In the genomic region with DNA sequence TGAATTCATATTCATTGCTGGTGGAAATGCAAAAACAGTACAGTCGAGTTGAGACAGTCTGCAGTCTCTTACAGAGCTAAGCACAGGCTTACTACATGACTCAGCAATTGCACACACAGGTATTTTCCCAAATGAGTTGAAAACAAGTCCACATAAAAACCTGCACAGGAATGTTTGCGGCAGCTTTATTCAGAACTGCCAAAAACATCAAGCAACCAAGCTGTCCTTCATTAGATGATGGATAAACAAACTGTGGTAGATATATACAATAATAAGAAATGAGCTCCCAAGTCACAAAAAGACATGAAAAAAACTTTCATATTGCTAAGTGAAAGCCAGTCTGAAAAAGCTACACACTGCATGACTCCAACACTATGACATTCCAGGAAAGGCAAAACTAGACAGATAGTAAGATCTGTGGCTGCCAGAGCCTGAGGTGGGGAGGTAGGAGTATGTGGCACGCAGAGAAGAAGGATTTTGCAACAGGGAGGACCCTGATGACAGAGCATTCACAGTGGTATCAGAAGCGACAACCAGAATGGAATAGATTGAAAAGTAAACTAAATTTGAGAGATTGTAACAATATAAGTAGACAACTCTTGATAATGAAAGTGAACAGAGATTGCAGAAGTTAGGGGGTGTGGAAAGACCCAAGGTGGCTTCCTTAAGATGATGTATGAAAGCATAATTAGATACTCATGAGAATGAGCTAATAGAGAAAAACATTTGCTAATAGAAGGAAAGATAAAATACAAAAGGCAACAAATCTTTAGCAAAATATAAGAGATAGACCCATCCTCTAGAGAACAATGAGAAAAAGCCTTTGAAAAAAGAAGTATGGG, we compare ENCODE assay signal across 1 cellular context.
A peak's percentile ranks its signal among the peaks of the same experiment; 100 is the strongest.
TF ChIP-seq lines count a peak whose summit lies in the region.

No MANE protein-coding gene starts in this region.

TF ChIP-seq in K562, 482 proteins besides CTCF, POLR2A, EP300 and RAD21 (continued from another document):
- TF ChIP-seq, protein P1, sequence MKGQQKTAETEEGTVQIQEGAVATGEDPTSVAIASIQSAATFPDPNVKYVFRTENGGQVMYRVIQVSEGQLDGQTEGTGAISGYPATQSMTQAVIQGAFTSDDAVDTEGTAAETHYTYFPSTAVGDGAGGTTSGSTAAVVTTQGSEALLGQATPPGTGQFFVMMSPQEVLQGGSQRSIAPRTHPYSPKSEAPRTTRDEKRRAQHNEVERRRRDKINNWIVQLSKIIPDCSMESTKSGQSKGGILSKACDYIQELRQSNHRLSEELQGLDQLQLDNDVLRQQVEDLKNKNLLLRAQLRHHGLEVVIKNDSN (CRISPR knock-in tag; IDR thresholded peaks at IDR 0.05), result no peak
- TF ChIP-seq SRSF7 (optimal IDR thresholded peaks at IDR 0.05; ENCODE audit: low read depth, low read length) (no peak), CBX5 (IDR thresholded peaks at IDR 0.05; ENCODE audit: borderline replicate concordance, low read depth) (no peak), MAFG (tag; conservative IDR thresholded peaks at IDR 0.05) (peak; percentile 82), FOXA1 (IDR thresholded peaks at IDR 0.05; ENCODE audit: borderline replicate concordance) (no peak), DMBX1 (CRISPR knock-in tag; IDR thresholded peaks at IDR 0.05; ENCODE audit: borderline replicate concordance) (no peak), NFE2 (IDR thresholded peaks at IDR 0.05; ENCODE audit: low read depth) (peak; percentile 82), FIP1L1 (IDR thresholded peaks at IDR 0.05; ENCODE audit: low read depth, low read length, poor library complexity, severe bottlenecking) (no peak), POLR2AphosphoS2 (IDR thresholded peaks at IDR 0.05; ENCODE audit: low read length) (no peak), LCOR (CRISPR knock-in tag; IDR thresholded peaks at IDR 0.05) (no peak), ZNF583 (CRISPR knock-in tag; IDR thresholded peaks at IDR 0.05) (no peak), PTBP1 (IDR thresholded peaks at IDR 0.05; ENCODE audit: low read depth, low read length) (no peak), CEBPB (tag; IDR thresholded peaks at IDR 0.05) (0 out of 2 replicates have a peak, but pooled peaks have one; percentile 22), ZNF766 (CRISPR knock-in tag; conservative IDR thresholded peaks at IDR 0.05) (no peak), ZNF644 (tag; IDR thresholded peaks at IDR 0.05; ENCODE audit: low read depth) (no peak), MAFK (IDR thresholded peaks at IDR 0.05; ENCODE audit: low read length) (peak; percentile 73), C11orf30 (IDR thresholded peaks at IDR 0.05; ENCODE audit: low read depth) (peak; percentile 86), ZFPM2 (CRISPR knock-in tag; IDR thresholded peaks at IDR 0.05) (no peak), POLR2G (IDR thresholded peaks at IDR 0.05; ENCODE audit: low read depth, low read length) (no peak), FOXP1 (CRISPR knock-in tag; IDR thresholded peaks at IDR 0.05) (no peak), ZFX (CRISPR knock-in tag; IDR thresholded peaks at IDR 0.05) (no peak)
- TF ChIP-seq, protein P2, sequence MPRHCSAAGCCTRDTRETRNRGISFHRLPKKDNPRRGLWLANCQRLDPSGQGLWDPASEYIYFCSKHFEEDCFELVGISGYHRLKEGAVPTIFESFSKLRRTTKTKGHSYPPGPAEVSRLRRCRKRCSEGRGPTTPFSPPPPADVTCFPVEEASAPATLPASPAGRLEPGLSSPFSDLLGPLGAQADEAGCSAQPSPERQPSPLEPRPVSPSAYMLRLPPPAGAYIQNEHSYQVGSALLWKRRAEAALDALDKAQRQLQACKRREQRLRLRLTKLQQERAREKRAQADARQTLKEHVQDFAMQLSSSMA (CRISPR knock-in tag; IDR thresholded peaks at IDR 0.05), result no peak
- TF ChIP-seq, protein P3, sequence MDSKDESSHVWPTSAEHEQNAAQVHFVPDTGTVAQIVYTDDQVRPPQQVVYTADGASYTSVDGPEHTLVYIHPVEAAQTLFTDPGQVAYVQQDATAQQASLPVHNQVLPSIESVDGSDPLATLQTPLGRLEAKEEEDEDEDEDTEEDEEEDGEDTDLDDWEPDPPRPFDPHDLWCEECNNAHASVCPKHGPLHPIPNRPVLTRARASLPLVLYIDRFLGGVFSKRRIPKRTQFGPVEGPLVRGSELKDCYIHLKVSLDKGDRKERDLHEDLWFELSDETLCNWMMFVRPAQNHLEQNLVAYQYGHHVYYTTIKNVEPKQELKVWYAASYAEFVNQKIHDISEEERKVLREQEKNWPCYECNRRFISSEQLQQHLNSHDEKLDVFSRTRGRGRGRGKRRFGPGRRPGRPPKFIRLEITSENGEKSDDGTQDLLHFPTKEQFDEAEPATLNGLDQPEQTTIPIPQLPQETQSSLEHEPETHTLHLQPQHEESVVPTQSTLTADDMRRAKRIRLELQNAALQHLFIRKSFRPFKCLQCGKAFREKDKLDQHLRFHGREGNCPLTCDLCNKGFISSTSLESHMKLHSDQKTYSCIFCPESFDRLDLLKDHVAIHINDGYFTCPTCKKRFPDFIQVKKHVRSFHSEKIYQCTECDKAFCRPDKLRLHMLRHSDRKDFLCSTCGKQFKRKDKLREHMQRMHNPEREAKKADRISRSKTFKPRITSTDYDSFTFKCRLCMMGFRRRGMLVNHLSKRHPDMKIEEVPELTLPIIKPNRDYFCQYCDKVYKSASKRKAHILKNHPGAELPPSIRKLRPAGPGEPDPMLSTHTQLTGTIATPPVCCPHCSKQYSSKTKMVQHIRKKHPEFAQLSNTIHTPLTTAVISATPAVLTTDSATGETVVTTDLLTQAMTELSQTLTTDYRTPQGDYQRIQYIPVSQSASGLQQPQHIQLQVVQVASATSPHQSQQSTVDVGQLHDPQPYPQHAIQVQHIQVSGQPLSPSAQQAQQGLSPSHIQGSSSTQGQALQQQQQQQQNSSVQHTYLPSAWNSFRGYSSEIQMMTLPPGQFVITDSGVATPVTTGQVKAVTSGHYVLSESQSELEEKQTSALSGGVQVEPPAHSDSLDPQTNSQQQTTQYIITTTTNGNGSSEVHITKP (IDR thresholded peaks at IDR 0.05; ENCODE audit: partially characterized antibody), result no peak
